ENCODE assay signal across 1 cellular context in the genomic region with DNA sequence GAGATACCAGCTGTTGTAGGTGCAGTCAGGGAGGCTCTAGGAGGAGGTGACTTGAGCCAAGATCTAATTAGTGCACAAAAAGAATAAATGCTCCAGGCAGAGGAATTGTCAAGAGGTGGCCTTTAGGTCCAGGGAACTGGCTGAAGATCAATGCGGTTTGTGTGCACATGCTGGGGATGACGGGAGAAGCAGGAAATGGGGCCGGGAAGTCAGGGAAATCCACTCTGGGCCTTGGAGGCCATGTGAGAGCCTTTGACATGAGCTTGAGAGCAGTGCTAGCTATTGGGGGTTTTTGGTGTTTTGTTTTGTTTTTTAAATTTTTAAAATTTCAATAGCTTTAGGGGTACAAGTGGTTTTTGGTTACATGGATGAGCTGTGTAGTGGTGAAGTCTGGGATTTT.
TF ChIP-seq lines count a peak whose summit lies in the region.

No MANE protein-coding gene starts in this region.

TF ChIP-seq in GM23338, 12 proteins besides CTCF, POLR2A, EP300 and RAD21 (continued from another document):
- TF ChIP-seq REST (IDR thresholded peaks at IDR 0.05; ENCODE audit: unreplicated experiment): no peak
TF ChIP-seq in GM23338: peak in this region for 0.
